In genomic region chr17:41139865-41140264, GRCh38 we compare ENCODE assay signal across 12 cellular contexts. TPM values are rescaled to one million over a fixed set of nuclear protein-coding genes. Genes with fewer than 3 reads are reported as not detected.
"Had no signal": no experiment of that assay in that cellular context is flagged by ENCODE, and none has a peak within 500 bp of the region (broad histone marks: within the 10 kb centered on the region; RNA-seq: fewer than 3 reads in every experiment).

No MANE protein-coding gene starts in this region.

RNA-seq across cellular contexts. Expression of gene KRTAP4-6, which starts 0.5 kb away (rescaled TPM):
- total RNA-seq: activated CD4-positive, alpha-beta T cell treated with anti-CD3 and anti-CD28 coated beads, Interleukin-2, amount 10 ng/mL, durations not matched to agents 24 days and 14 days; activated CD8-positive, alpha-beta memory T cell treated with anti-CD3 and anti-CD28 coated beads for 36 hours; activated CD8-positive, alpha-beta T cell treated with anti-CD3 and anti-CD28 coated beads for 36 hours; activated naive CD8-positive, alpha-beta T cell treated with anti-CD3 and anti-CD28 coated beads for 36 hours; activated T-cell treated with anti-CD3 and anti-CD28 coated beads, Interleukin-2, amount 50 U/mL, for 72 hours; activated T-helper 17 cell treated with anti-CD3 and anti-CD28 coated beads, Interleukin-2, amount 50 U/mL, for 72 hours; aorta; cardiac muscle cell; LHCN-M2; NCI-H460; SJSA1 had no signal
- polyA plus RNA-seq: aorta, cardiac muscle cell, SK-N-SH had no signal

RNA-seq across cellular contexts. Expression of gene KRTAP4-5, which starts 9.8 kb away (rescaled TPM):
- total RNA-seq: activated CD4-positive, alpha-beta T cell treated with anti-CD3 and anti-CD28 coated beads, Interleukin-2, amount 10 ng/mL, durations not matched to agents 24 days and 14 days; activated CD8-positive, alpha-beta memory T cell treated with anti-CD3 and anti-CD28 coated beads for 36 hours; activated CD8-positive, alpha-beta T cell treated with anti-CD3 and anti-CD28 coated beads for 36 hours; activated naive CD8-positive, alpha-beta T cell treated with anti-CD3 and anti-CD28 coated beads for 36 hours; activated T-cell treated with anti-CD3 and anti-CD28 coated beads, Interleukin-2, amount 50 U/mL, for 72 hours; activated T-helper 17 cell treated with anti-CD3 and anti-CD28 coated beads, Interleukin-2, amount 50 U/mL, for 72 hours; aorta; cardiac muscle cell; LHCN-M2; NCI-H460; SJSA1 had no signal
- polyA plus RNA-seq: aorta, cardiac muscle cell, SK-N-SH had no signal

RNA-seq across cellular contexts. Expression of gene KRTAP4-12, which starts 15.9 kb away (rescaled TPM):
- total RNA-seq: activated CD4-positive, alpha-beta T cell treated with anti-CD3 and anti-CD28 coated beads, Interleukin-2, amount 10 ng/mL, durations not matched to agents 24 days and 14 days; activated CD8-positive, alpha-beta memory T cell treated with anti-CD3 and anti-CD28 coated beads for 36 hours; activated CD8-positive, alpha-beta T cell treated with anti-CD3 and anti-CD28 coated beads for 36 hours; activated naive CD8-positive, alpha-beta T cell treated with anti-CD3 and anti-CD28 coated beads for 36 hours; activated T-cell treated with anti-CD3 and anti-CD28 coated beads, Interleukin-2, amount 50 U/mL, for 72 hours; activated T-helper 17 cell treated with anti-CD3 and anti-CD28 coated beads, Interleukin-2, amount 50 U/mL, for 72 hours; aorta; cardiac muscle cell; LHCN-M2; NCI-H460; SJSA1 had no signal
- polyA plus RNA-seq: aorta, cardiac muscle cell, SK-N-SH had no signal

RNA-seq across cellular contexts. Expression of gene KRTAP4-4, which starts 20.7 kb away (rescaled TPM):
- total RNA-seq: activated CD4-positive, alpha-beta T cell treated with anti-CD3 and anti-CD28 coated beads, Interleukin-2, amount 10 ng/mL, durations not matched to agents 24 days and 14 days; activated CD8-positive, alpha-beta memory T cell treated with anti-CD3 and anti-CD28 coated beads for 36 hours; activated CD8-positive, alpha-beta T cell treated with anti-CD3 and anti-CD28 coated beads for 36 hours; activated naive CD8-positive, alpha-beta T cell treated with anti-CD3 and anti-CD28 coated beads for 36 hours; activated T-cell treated with anti-CD3 and anti-CD28 coated beads, Interleukin-2, amount 50 U/mL, for 72 hours; activated T-helper 17 cell treated with anti-CD3 and anti-CD28 coated beads, Interleukin-2, amount 50 U/mL, for 72 hours; aorta; cardiac muscle cell; LHCN-M2; NCI-H460; SJSA1 had no signal
- polyA plus RNA-seq: aorta, cardiac muscle cell, SK-N-SH had no signal

RNA-seq across cellular contexts. Expression of gene KRTAP4-11, which starts 21.7 kb away (rescaled TPM):
- total RNA-seq: activated CD4-positive, alpha-beta T cell treated with anti-CD3 and anti-CD28 coated beads, Interleukin-2, amount 10 ng/mL, durations not matched to agents 24 days and 14 days; activated CD8-positive, alpha-beta memory T cell treated with anti-CD3 and anti-CD28 coated beads for 36 hours; activated CD8-positive, alpha-beta T cell treated with anti-CD3 and anti-CD28 coated beads for 36 hours; activated naive CD8-positive, alpha-beta T cell treated with anti-CD3 and anti-CD28 coated beads for 36 hours; activated T-cell treated with anti-CD3 and anti-CD28 coated beads, Interleukin-2, amount 50 U/mL, for 72 hours; activated T-helper 17 cell treated with anti-CD3 and anti-CD28 coated beads, Interleukin-2, amount 50 U/mL, for 72 hours; aorta; cardiac muscle cell; LHCN-M2; NCI-H460; SJSA1 had no signal
- polyA plus RNA-seq: aorta, cardiac muscle cell, SK-N-SH had no signal
